Comparison of ENCODE assay signal across 17 cellular contexts in the genomic region with DNA sequence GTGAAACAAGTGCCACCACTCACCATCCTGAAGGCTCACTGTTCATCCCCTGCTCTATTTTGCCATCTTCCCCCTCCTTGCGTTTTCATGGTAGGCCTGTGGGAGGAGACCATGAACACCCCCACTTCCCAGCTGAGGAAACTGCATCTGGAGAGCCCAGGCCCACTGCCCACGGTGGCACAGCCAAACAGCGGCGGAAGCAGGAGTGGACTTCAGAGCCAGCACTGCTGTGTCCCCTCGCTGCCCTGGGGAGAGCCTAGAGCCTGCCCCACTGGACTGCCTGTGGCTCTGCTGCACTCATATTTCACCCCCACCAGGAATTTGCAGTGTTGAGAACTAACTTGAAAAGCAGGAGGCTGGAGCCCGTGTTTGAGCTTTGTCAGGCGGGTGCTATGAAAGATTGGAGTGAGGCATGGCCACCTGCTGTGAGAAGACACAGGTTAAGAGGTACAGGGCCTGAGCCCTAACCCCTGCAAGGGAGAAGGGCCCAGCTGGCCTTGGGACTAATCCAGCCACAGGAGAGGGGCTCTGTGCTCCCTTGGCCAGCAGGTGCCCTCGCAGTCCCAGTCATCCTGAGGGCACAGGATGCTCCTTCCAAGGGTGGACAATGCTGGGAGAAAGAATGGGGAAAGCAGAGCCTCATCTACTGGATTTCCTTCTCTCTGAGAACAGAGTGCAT.
DNase-seq lines count a peak whose midpoint lies in the region; ATAC-seq, FAIRE-seq and TF ChIP-seq lines count a peak whose summit lies in the region.
"Had no signal": no experiment of that assay in that cellular context is flagged by ENCODE, and none has a peak within 500 bp of the region (broad histone marks: within the 10 kb centered on the region; RNA-seq: fewer than 3 reads in every experiment).

No MANE protein-coding gene starts in this region.

- in situ Hi-C loops in astrocyte of the spinal cord (cut with HindIII; ENCODE audit: low sequenced_read_pairs) (no loop called here), HepG2 (cut with HindIII; ENCODE audit: extremely low pct_ligation_motif_present, low pct_unique_long_range_greater_than_20kb) (no loop called here)

- POLR2A ChIA-PET in AG04449 (lab: Yijun Ruan, JAX) (no interaction called here), HepG2 (lab: Yijun Ruan, JAX) (no interaction called here)

- no peak overlapping the region for H3K9ac ChIP-seq in H9 (ENCODE audit: extremely low read depth, insufficient read length, low read length)
- no peak overlapping the region for H3K9ac ChIP-seq in HepG2 (ENCODE audit: insufficient read depth, low read depth, low read length)

- H3K27me3 Mint-ChIP-seq in H9 (ENCODE audit: low read depth), result peaks cover 58% of the 10 kb centered on the region
- H3K27me3 Mint-ChIP-seq: activated CD8-positive, alpha-beta T cell treated with anti-CD3 and anti-CD28 coated beads for 36 hours; brain had no signal

- FAIRE-seq in HepG2 (lab: Jason Lieb, UNC), result no peak
- FAIRE-seq: frontal cortex had no signal

- H4K20me1 ChIP-seq in H9 (ENCODE audit: control insufficient read depth, insufficient read depth, insufficient read length) (peaks cover 2% of the 10 kb centered on the region), HepG2 (ENCODE audit: insufficient read depth, low read length) (no peaks in the 10 kb centered on the region)

- peak; percentile 54 for ATAC-seq in HepG2
- ATAC-seq in GM21381 (IDR thresholded peaks at IDR 0.05; ENCODE audit: unreplicated experiment), result no peak
- ATAC-seq: activated CD8-positive, alpha-beta T cell treated with anti-CD3 and anti-CD28 coated beads for 36 hours had no signal

- no peak overlapping the region for H3K14ac ChIP-seq in H9 (ENCODE audit: insufficient read depth, low read length)

- no peaks in the 10 kb centered on the region for H3K27me3 ChIP-seq in H9 (ENCODE audit: insufficient read depth, low read length)
- no peaks in the 10 kb centered on the region for H3K27me3 ChIP-seq in HepG2 (ENCODE audit: control insufficient read depth in 1 of 2, insufficient read depth in 2 of 2, low read length in 2 of 2)
- no peaks in the 10 kb centered on the region for H3K27me3 ChIP-seq in thyroid gland
- H3K27me3 ChIP-seq: BE2C, tibial artery had no signal

- H3K4me3 ChIP-seq in AG04449 (ENCODE audit: low read depth, low read length) (no peak overlapping the region), astrocyte of the spinal cord (ENCODE audit: low read depth, low read length) (no peak overlapping the region), HepG2 (replicated peaks in 1 of 3; ENCODE audit: insufficient read depth in 1 of 3, low read depth in 2 of 3, low read length in 3 of 3) (no peak overlapping the region), thyroid gland (replicated peaks in 1 of 3) (no peak overlapping the region)
- H3K4me3 ChIP-seq: tibial artery had no signal

- CTCF ChIA-PET in AG04449 (lab: Yijun Ruan, JAX), result interaction anchor here (0.7 to 1.5 kb wide), 3 partner anchors 9 to 128 kb away, joined by 3 to 6 read pairs (median 4); no protein-coding TSS in a partner anchor
- CTCF ChIA-PET in HepG2 (lab: Yijun Ruan, JAX; ENCODE audit: low intra/inter-chr PET ratio, low total read pairs), result interaction anchor here (1.1 to 1.4 kb wide), 3 partner anchors 11 to 106 kb away, joined by 3 to 7 read pairs (median 4); no protein-coding TSS in a partner anchor

- H3K79me2 ChIP-seq in H9 (ENCODE audit: insufficient read depth, low read length) (no peaks in the 10 kb centered on the region), HepG2 (ENCODE audit: insufficient read depth, low read length) (no peaks in the 10 kb centered on the region)

- no peak for TF ChIP-seq RAD21 in HepG2 (CRISPR knock-in tag; IDR thresholded peaks at IDR 0.05)

- no CpG with 5 or more reads among the region's 8 CpGs for WGBS in H9 (ENCODE audit: extremely low coverage, insufficient read length, low lambda C conversion rate)
- 89% methylated on average over 7 of the region's 8 CpGs for whole genome bisulfite sequencing in HepG2 (ENCODE audit: low lambda C conversion rate)
- 78 to 87% methylated on average over 7 of the region's 8 CpGs for WGBS in thyroid gland, 2 donors

- no peak overlapping the region for H3K23ac ChIP-seq in H9 (ENCODE audit: insufficient read length, low read depth, low read length)

- H4K91ac ChIP-seq in H9 (ENCODE audit: insufficient read length, low read depth, low read length), result no peak overlapping the region

- no peak overlapping the region for H2BK120ac ChIP-seq in H9 (ENCODE audit: low read depth, low read length, poor library complexity, severe bottlenecking)

- no peak overlapping the region for H3T11ph ChIP-seq in H9 (ENCODE audit: low read length)

- H4K5ac ChIP-seq in H9 (ENCODE audit: insufficient read length, low read depth, low read length), result no peak overlapping the region

- no peak overlapping the region for H2AFZ ChIP-seq in H9 (ENCODE audit: low read length)
- H2AFZ ChIP-seq in HepG2 (ENCODE audit: low read length), result no peak overlapping the region

- H2BK20ac ChIP-seq in H9 (ENCODE audit: low read depth, low read length, poor library complexity, severe bottlenecking), result no peak overlapping the region

- H3K4me1 ChIP-seq in H9 (ENCODE audit: insufficient read depth, low read length) (no peaks in the 10 kb centered on the region), HepG2 (ENCODE audit: insufficient read depth, low read length) (peaks cover 47% of the 10 kb centered on the region), thyroid gland (no peaks in the 10 kb centered on the region)
- H3K4me1 ChIP-seq: BE2C, tibial artery had no signal

- no peak overlapping the region; the same call in 1 of the 2 replicates for H2BK15ac ChIP-seq in H9 (ENCODE audit: low read depth, low read length)

- H2BK12ac ChIP-seq in H9 (ENCODE audit: insufficient read length, low read depth, low read length), result no peak overlapping the region

- 0 out of 4 replicates have a peak, but pooled peaks cover 2% of the 10 kb centered on the region in 2 experiments for H3K4me1 Mint-ChIP-seq in H9
- H3K4me1 Mint-ChIP-seq: brain had no signal

- no peaks in the 10 kb centered on the region for H3K36me3 Mint-ChIP-seq in H9 (ENCODE audit: insufficient read depth in 1 of 3, low read depth in 3 of 3)
- H3K36me3 Mint-ChIP-seq: brain had no signal

- no peak overlapping the region for H3K56ac ChIP-seq in H9 (ENCODE audit: insufficient read length, low read depth, low read length)

- TF ChIP-seq POLR2A in HepG2 (IDR thresholded peaks at IDR 0.05; ENCODE audit: insufficient read depth in 1 of 2, low read depth in 2 of 2, low read length in 2 of 2), result no peak
- no peak for TF ChIP-seq POLR2A in thyroid gland (IDR thresholded peaks at IDR 0.05)

- no peaks in the 10 kb centered on the region for H3K79me1 ChIP-seq in H9 (ENCODE audit: insufficient read depth, low read depth, low read length, poor library complexity, severe bottlenecking)

- no peak overlapping the region for H3K4ac ChIP-seq in H9 (ENCODE audit: low read depth, low read length)

- no peak overlapping the region for H3K4me2 ChIP-seq in H9 (ENCODE audit: insufficient read depth, insufficient read length, low read length)
- H3K4me2 ChIP-seq in HepG2 (ENCODE audit: low read depth, low read length), result no peak overlapping the region

- no peaks in the 10 kb centered on the region for H3K23me2 ChIP-seq in H9 (ENCODE audit: insufficient read length, low read depth, low read length, poor library complexity, severe bottlenecking)

- DNase-seq in AG04449 (ENCODE audit: low read depth, low spot score) (no peak), H9 (peak; percentile 55), astrocyte of the spinal cord (ENCODE audit: low read depth, low spot score) (no peak), HepG2 (ENCODE audit: low spot score) (no peak), GM03348 (ENCODE audit: low spot score) (no peak), thyroid gland (no peak), GM20000 (ENCODE audit: low spot score) (no peak)
- DNase-seq: activated CD8-positive, alpha-beta T cell treated with anti-CD3 and anti-CD28 coated beads for 36 hours; BE2C; effector memory CD4-positive, alpha-beta T cell; NCI-H1694; NCI-H526 treated with DMSO at 0.1 percent for 48 hours; T1000 had no signal

- H4K8ac ChIP-seq in H9 (replicated peaks; ENCODE audit: insufficient read length, low read depth, low read length), result no peak overlapping the region

- no peaks in the 10 kb centered on the region for H3K9me3 Mint-ChIP-seq in H9
- H3K9me3 Mint-ChIP-seq: activated CD8-positive, alpha-beta T cell treated with anti-CD3 and anti-CD28 coated beads for 36 hours had no signal

- H3K36me3 ChIP-seq in HepG2 (replicated peaks in 1 of 2; ENCODE audit: control insufficient read depth in 1 of 2, insufficient read depth in 2 of 2, low read length in 2 of 2) (no peaks in the 10 kb centered on the region), thyroid gland (no peaks in the 10 kb centered on the region)
- H3K36me3 ChIP-seq: BE2C, tibial artery had no signal

- TF ChIP-seq EP300 in HepG2 (IDR thresholded peaks at IDR 0.05; ENCODE audit: low read depth in 2 of 2, low read length in 2 of 2), result no peak
- TF ChIP-seq EP300 in HepG2 (CRISPR knock-in tag; IDR thresholded peaks at IDR 0.05; ENCODE audit: borderline replicate concordance), result no peak

- H2BK5ac ChIP-seq in H9 (ENCODE audit: insufficient read length, low read length), result no peak overlapping the region

- no peak overlapping the region for H3K27ac Mint-ChIP-seq in H9
- H3K27ac Mint-ChIP-seq: activated CD8-positive, alpha-beta T cell treated with anti-CD3 and anti-CD28 coated beads for 36 hours; brain had no signal

- intact Hi-C loops in HepG2 (cut with micrococcal nuclease; ENCODE audit: unreplicated experiment), result loop anchor here (10.0 kb wide), 1 partner anchor 115 kb away; no protein-coding TSS in a partner anchor
- intact Hi-C loops in thyroid gland (cut with DNase I), result no loop called here

- no peak overlapping the region for H3K27ac ChIP-seq in H9 (ENCODE audit: insufficient read length, low read depth, low read length)
- H3K27ac ChIP-seq in HepG2 (ENCODE audit: extremely low read length, insufficient read depth, low read length), result no peak overlapping the region
- no peak overlapping the region for H3K27ac ChIP-seq in thyroid gland
- H3K27ac ChIP-seq: tibial artery had no signal

- H3K4me3 Mint-ChIP-seq in H9, result no peak overlapping the region
- H3K4me3 Mint-ChIP-seq: activated CD8-positive, alpha-beta T cell treated with anti-CD3 and anti-CD28 coated beads for 36 hours; brain had no signal

- H3K9me3 ChIP-seq in H9 (ENCODE audit: control insufficient read depth, low read depth, low read length) (no peaks in the 10 kb centered on the region), HepG2 (ENCODE audit: low read length) (no peaks in the 10 kb centered on the region), thyroid gland (no peaks in the 10 kb centered on the region)
- H3K9me3 ChIP-seq: BE2C, tibial artery had no signal

- no peak overlapping the region for H3K18ac ChIP-seq in H9 (ENCODE audit: insufficient read length, low read depth, low read length)

- H2AK5ac ChIP-seq in H9 (ENCODE audit: insufficient read length, low read length), result no peak overlapping the region

- BruUV-seq in HepG2 (replicated peaks; lab: Mats Ljungman, UMichigan), result no TSS peak

- TF ChIP-seq CTCF in AG04449 (IDR thresholded peaks at IDR 0.05; ENCODE audit: insufficient read depth, low read length, missing control alignments) (peak; percentile 18), H9 (conservative IDR thresholded peaks at IDR 0.05) (peak; percentile 62; the same call in 2 of the 3 replicates), astrocyte of the spinal cord (IDR thresholded peaks at IDR 0.05; ENCODE audit: low read depth, low read length) (peak; percentile 23), HepG2 (CRISPR knock-in tag; IDR thresholded peaks at IDR 0.05) (peak; percentile 74), thyroid gland (IDR thresholded peaks at IDR 0.05) (no peak), GM20000 (IDR thresholded peaks at IDR 0.05; ENCODE audit: extremely low read depth, missing control alignments) (no peak)

Comparison
In these comparisons a context has a peak if more than half of its experiments do, and no peak if none do; other contexts are left out.
1. CTCF ChIP-seq: peak in AG04449 (single experiment), H9 (single experiment), astrocyte of the spinal cord (single experiment) and HepG2 (single experiment); none in thyroid gland (0 of 6) and GM20000 (single experiment).